ENCODE assay signal across 1 cellular context in the genomic region with DNA sequence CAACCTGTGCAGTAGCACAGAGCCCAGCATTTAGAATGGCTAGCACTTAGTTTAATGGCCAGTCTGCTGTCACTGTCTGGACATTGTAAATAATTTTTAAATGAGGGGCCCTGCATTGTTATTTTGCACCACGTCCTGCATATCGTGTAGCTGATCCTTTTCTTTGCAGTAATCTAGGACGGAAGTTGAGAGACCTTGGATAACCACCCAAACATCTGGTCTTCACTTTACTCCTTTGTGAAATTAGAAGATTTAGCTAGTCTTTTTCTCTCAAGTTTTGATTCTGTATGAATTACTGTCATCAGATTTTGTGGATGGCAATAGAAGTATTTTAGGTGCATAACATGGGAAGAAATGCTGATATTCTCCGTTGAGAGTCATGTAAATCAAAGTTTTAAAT.
TF ChIP-seq lines count a peak whose summit lies in the region.

No MANE protein-coding gene starts in this region.

TF ChIP-seq in HepG2, 621 proteins besides CTCF, POLR2A, EP300 and RAD21:
- TF ChIP-seq ZNF496 (CRISPR knock-in tag; IDR thresholded peaks at IDR 0.05; ENCODE audit: insufficient replicate concordance) (no peak), AKNA (CRISPR knock-in tag; IDR thresholded peaks at IDR 0.05; ENCODE audit: borderline replicate concordance) (no peak), ZNF20 (CRISPR knock-in tag; IDR thresholded peaks at IDR 0.05) (no peak), ISL2 (CRISPR knock-in tag; IDR thresholded peaks at IDR 0.05) (no peak), GTF2F1 (IDR thresholded peaks at IDR 0.05; ENCODE audit: low read length) (no peak), PHB2 (IDR thresholded peaks at IDR 0.05; ENCODE audit: partially characterized antibody) (no peak), ZNF891 (CRISPR knock-in tag; IDR thresholded peaks at IDR 0.05) (no peak), FOXC1 (CRISPR knock-in tag; IDR thresholded peaks at IDR 0.05; ENCODE audit: borderline replicate concordance) (no peak), TERF1 (CRISPR knock-in tag; IDR thresholded peaks at IDR 0.05) (no peak), ZNF24 (IDR thresholded peaks at IDR 0.05) (no peak), SMC3 (IDR thresholded peaks at IDR 0.05; ENCODE audit: low read length) (no peak), ZNF350 (CRISPR knock-in tag; IDR thresholded peaks at IDR 0.05; ENCODE audit: borderline replicate concordance, low read depth) (no peak)
- TF ChIP-seq, protein P1, sequence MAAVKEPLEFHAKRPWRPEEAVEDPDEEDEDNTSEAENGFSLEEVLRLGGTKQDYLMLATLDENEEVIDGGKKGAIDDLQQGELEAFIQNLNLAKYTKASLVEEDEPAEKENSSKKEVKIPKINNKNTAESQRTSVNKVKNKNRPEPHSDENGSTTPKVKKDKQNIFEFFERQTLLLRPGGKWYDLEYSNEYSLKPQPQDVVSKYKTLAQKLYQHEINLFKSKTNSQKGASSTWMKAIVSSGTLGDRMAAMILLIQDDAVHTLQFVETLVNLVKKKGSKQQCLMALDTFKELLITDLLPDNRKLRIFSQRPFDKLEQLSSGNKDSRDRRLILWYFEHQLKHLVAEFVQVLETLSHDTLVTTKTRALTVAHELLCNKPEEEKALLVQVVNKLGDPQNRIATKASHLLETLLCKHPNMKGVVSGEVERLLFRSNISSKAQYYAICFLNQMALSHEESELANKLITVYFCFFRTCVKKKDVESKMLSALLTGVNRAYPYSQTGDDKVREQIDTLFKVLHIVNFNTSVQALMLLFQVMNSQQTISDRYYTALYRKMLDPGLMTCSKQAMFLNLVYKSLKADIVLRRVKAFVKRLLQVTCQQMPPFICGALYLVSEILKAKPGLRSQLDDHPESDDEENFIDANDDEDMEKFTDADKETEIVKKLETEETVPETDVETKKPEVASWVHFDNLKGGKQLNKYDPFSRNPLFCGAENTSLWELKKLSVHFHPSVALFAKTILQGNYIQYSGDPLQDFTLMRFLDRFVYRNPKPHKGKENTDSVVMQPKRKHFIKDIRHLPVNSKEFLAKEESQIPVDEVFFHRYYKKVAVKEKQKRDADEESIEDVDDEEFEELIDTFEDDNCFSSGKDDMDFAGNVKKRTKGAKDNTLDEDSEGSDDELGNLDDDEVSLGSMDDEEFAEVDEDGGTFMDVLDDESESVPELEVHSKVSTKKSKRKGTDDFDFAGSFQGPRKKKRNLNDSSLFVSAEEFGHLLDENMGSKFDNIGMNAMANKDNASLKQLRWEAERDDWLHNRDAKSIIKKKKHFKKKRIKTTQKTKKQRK (IDR thresholded peaks at IDR 0.05; ENCODE audit: low read length) = no peak
